ENCODE assay signal across 21 cellular contexts in the genomic region with DNA sequence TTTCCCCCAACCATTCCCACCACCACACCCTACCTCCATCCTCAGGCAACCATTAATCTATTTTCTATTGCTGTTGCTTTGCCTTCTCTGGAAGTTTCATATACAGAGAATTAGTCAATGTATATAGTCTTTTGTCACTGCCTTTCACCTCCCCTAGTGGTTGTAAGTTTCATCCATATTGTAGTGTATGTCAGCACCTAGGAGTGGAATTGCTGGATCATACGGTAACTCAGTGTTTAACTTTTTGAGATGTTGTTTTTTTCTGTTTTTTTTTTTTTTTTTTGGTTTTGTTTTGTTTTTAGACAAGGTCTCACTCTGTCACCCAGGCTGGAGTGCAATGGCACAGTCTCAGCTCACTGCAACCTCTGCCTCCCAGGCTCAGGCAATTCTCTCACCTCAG. TPM values are rescaled to one million over a fixed set of nuclear protein-coding genes. Genes with fewer than 3 reads are reported as not detected.
DNase-seq lines count a peak whose midpoint lies in the region; ATAC-seq, FAIRE-seq and TF ChIP-seq lines count a peak whose summit lies in the region.
"Had no signal": no experiment of that assay in that cellular context is flagged by ENCODE, and none has a peak within 500 bp of the region (broad histone marks: within the 10 kb centered on the region; RNA-seq: fewer than 3 reads in every experiment).

No MANE protein-coding gene starts in this region.

- H3K36me3 Mint-ChIP-seq in H9 (ENCODE audit: insufficient read depth in 1 of 3, low read depth in 3 of 3) (peaks cover 0 to 3% (median 1%) of the 10 kb centered on the region in 3 experiments; a peak in 3 of 7 replicates), progenitor cell of endocrine pancreas (ENCODE audit: insufficient read depth) (no peaks in the 10 kb centered on the region)
- H3K36me3 Mint-ChIP-seq in stimulated activated effector memory CD8-positive, alpha-beta T cell treated with anti-CD3 and anti-CD28 coated beads, Interleukin-12 subunit alpha, Interleukin-12 subunit beta, amount 100 ng/mL, for 72 hours, result peaks cover 22% of the 10 kb centered on the region

- H3K4me1 ChIP-seq in H9 (ENCODE audit: insufficient read depth, low read length), result peaks cover 3% of the 10 kb centered on the region; the same call in 1 of the 2 replicates
- H3K4me1 ChIP-seq: HAP-1 had no signal

- no peak overlapping the region for H3K9ac ChIP-seq in H9 (ENCODE audit: extremely low read depth, insufficient read length, low read length)

- H3K18ac ChIP-seq in H9 (ENCODE audit: insufficient read length, low read depth, low read length), result no peak overlapping the region

- H3K4me3 ChIP-seq in fibroblast of villous mesenchyme (ENCODE audit: low read depth, low read length), result no peak overlapping the region
- H3K4me3 ChIP-seq: HAP-1, SJSA1 had no signal

- H3K27me3 ChIP-seq in H9 (ENCODE audit: insufficient read depth, low read length), result no peaks in the 10 kb centered on the region
- H3K27me3 ChIP-seq: SJSA1 had no signal

- no peaks in the 10 kb centered on the region for H3K9me3 ChIP-seq in H9 (ENCODE audit: control insufficient read depth, low read depth, low read length)
- H3K9me3 ChIP-seq: HAP-1, SJSA1 had no signal

- no peak overlapping the region for H3K4me2 ChIP-seq in H9 (ENCODE audit: insufficient read depth, insufficient read length, low read length)

- H3K79me2 ChIP-seq in H9 (ENCODE audit: insufficient read depth, low read length), result no peaks in the 10 kb centered on the region

- H3T11ph ChIP-seq in H9 (ENCODE audit: low read length), result no peak overlapping the region

- no peak overlapping the region for H2BK12ac ChIP-seq in H9 (ENCODE audit: insufficient read length, low read depth, low read length)

- no peak overlapping the region for H3K23ac ChIP-seq in H9 (ENCODE audit: insufficient read length, low read depth, low read length)

- H3K27ac ChIP-seq in H9 (ENCODE audit: insufficient read length, low read depth, low read length), result no peak overlapping the region
- H3K27ac ChIP-seq: SJSA1 had no signal

- H3K14ac ChIP-seq in H9 (ENCODE audit: insufficient read depth, low read length), result no peak overlapping the region

- DNase-seq in D721Med (ENCODE audit: insufficient read length, low spot score), result no peak
- no peak for DNase-seq in H9
- no peak for DNase-seq in fibroblast of villous mesenchyme (ENCODE audit: low read depth)
- DNase-seq in stimulated activated effector memory CD8-positive, alpha-beta T cell treated with anti-CD3 and anti-CD28 coated beads, Interleukin-12 subunit alpha, Interleukin-12 subunit beta, amount 100 ng/mL, for 72 hours (ENCODE audit: low spot score in 2 of 2), result no peak
- no peak for DNase-seq in progenitor cell of endocrine pancreas (ENCODE audit: low spot score, unreplicated experiment)
- DNase-seq in SKM-1 (lab: John Stamatoyannopoulos, UW; ENCODE audit: unreplicated experiment), result no peak
- DNase-seq: ACHN, C1 segment of cervical spinal cord, Kasumi-1, MM.1S, NCI-H1092, NCI-H1436 treated with DMSO at 0.1 percent for 48 hours, NCI-H2029 treated with DMSO at 0.1 percent for 48 hours, NCI-H2171, NCI-H526 had no signal

- H3K56ac ChIP-seq in H9 (ENCODE audit: insufficient read length, low read depth, low read length), result no peak overlapping the region

- H2BK15ac ChIP-seq in H9 (ENCODE audit: low read depth, low read length), result no peak overlapping the region

- no peak overlapping the region for H4K8ac ChIP-seq in H9 (replicated peaks; ENCODE audit: insufficient read length, low read depth, low read length)

- peaks cover 2% of the 10 kb centered on the region for H3K79me1 ChIP-seq in H9 (ENCODE audit: insufficient read depth, low read depth, low read length, poor library complexity, severe bottlenecking)

- no peak for ATAC-seq in stimulated activated effector memory CD8-positive, alpha-beta T cell treated with anti-CD3 and anti-CD28 coated beads, Interleukin-12 subunit alpha, Interleukin-12 subunit beta, amount 100 ng/mL, for 72 hours
- no peak for ATAC-seq in GM19455 (IDR thresholded peaks at IDR 0.05; ENCODE audit: unreplicated experiment)
- ATAC-seq: Panc1 had no signal

- H3K27ac Mint-ChIP-seq in H9 (no peak overlapping the region), progenitor cell of endocrine pancreas (no peak overlapping the region)
- peak overlapping the region; percentile 58 for H3K27ac Mint-ChIP-seq in stimulated activated effector memory CD8-positive, alpha-beta T cell treated with anti-CD3 and anti-CD28 coated beads, Interleukin-12 subunit alpha, Interleukin-12 subunit beta, amount 100 ng/mL, for 72 hours

- H4K5ac ChIP-seq in H9 (ENCODE audit: insufficient read length, low read depth, low read length), result no peak overlapping the region

- H2BK120ac ChIP-seq in H9 (ENCODE audit: low read depth, low read length, poor library complexity, severe bottlenecking), result no peak overlapping the region

- H3K4me1 Mint-ChIP-seq in H9, result peaks cover 24 to 25% of the 10 kb centered on the region in 2 experiments
- H3K4me1 Mint-ChIP-seq in stimulated activated effector memory CD8-positive, alpha-beta T cell treated with anti-CD3 and anti-CD28 coated beads, Interleukin-12 subunit alpha, Interleukin-12 subunit beta, amount 100 ng/mL, for 72 hours, result peaks cover 23% of the 10 kb centered on the region
- H3K4me1 Mint-ChIP-seq in progenitor cell of endocrine pancreas (ENCODE audit: low read depth), result no peaks in the 10 kb centered on the region

- H2AK5ac ChIP-seq in H9 (ENCODE audit: insufficient read length, low read length), result no peak overlapping the region

- no peak overlapping the region for H2BK20ac ChIP-seq in H9 (ENCODE audit: low read depth, low read length, poor library complexity, severe bottlenecking)

- H3K4me3 Mint-ChIP-seq in H9, result no peak overlapping the region
- H3K4me3 Mint-ChIP-seq in stimulated activated effector memory CD8-positive, alpha-beta T cell treated with anti-CD3 and anti-CD28 coated beads, Interleukin-12 subunit alpha, Interleukin-12 subunit beta, amount 100 ng/mL, for 72 hours, result no peak overlapping the region
- H3K4me3 Mint-ChIP-seq in progenitor cell of endocrine pancreas (ENCODE audit: low read depth), result no peak overlapping the region
- H3K4me3 Mint-ChIP-seq: IgD-negative memory B cell had no signal

- H4K91ac ChIP-seq in H9 (ENCODE audit: insufficient read length, low read depth, low read length), result no peak overlapping the region

- H3K9me3 Mint-ChIP-seq in H9 (0 out of 5 replicates have a peak, but pooled peaks cover 0 to 2% of the 10 kb centered on the region in 2 experiments), progenitor cell of endocrine pancreas (ENCODE audit: low read depth) (no peaks in the 10 kb centered on the region)
- no peaks in the 10 kb centered on the region for H3K9me3 Mint-ChIP-seq in stimulated activated effector memory CD8-positive, alpha-beta T cell treated with anti-CD3 and anti-CD28 coated beads, Interleukin-12 subunit alpha, Interleukin-12 subunit beta, amount 100 ng/mL, for 72 hours
- H3K9me3 Mint-ChIP-seq: IgD-negative memory B cell had no signal

- WGBS in H9 (ENCODE audit: extremely low coverage, insufficient read length, low lambda C conversion rate), result no CpG with 5 or more reads among the region's 1 CpG

- H3K27me3 Mint-ChIP-seq in H9 (ENCODE audit: low read depth) (no peaks in the 10 kb centered on the region; the same call in 1 of the 2 replicates), progenitor cell of endocrine pancreas (no peaks in the 10 kb centered on the region)
- H3K27me3 Mint-ChIP-seq: IgD-negative memory B cell had no signal

- H3K23me2 ChIP-seq in H9 (ENCODE audit: insufficient read length, low read depth, low read length, poor library complexity, severe bottlenecking), result no peaks in the 10 kb centered on the region

- no peak overlapping the region for H3K4ac ChIP-seq in H9 (ENCODE audit: low read depth, low read length)

- no peaks in the 10 kb centered on the region for H4K20me1 ChIP-seq in H9 (ENCODE audit: control insufficient read depth, insufficient read depth, insufficient read length)

- FAIRE-seq in D721Med (lab: Jason Lieb, UNC), result no peak
- FAIRE-seq: HTR-8/SVneo had no signal

- no peak overlapping the region for H2AFZ ChIP-seq in H9 (ENCODE audit: low read length)

- TF ChIP-seq CTCF in D721Med (IDR thresholded peaks at IDR 0.05; ENCODE audit: insufficient read depth, missing control alignments) (peak; percentile 11), H9 (conservative IDR thresholded peaks at IDR 0.05) (peak; percentile 23; the same call in 1 of the 3 replicates), fibroblast of villous mesenchyme (IDR thresholded peaks at IDR 0.05; ENCODE audit: insufficient read depth, low read depth, low read length) (peak; percentile 7), progenitor cell of endocrine pancreas (IDR thresholded peaks at IDR 0.05; ENCODE audit: unreplicated experiment) (no peak)

- H2BK5ac ChIP-seq in H9 (ENCODE audit: insufficient read length, low read length), result no peak overlapping the region

RNA-seq across cellular contexts. Expression of a gene that starts 16.9 kb away (rescaled TPM):
- 19.6 and 20.7 TPM in 2 replicates for total RNA-seq in H9 (2021)
- total RNA-seq in fibroblast of villous mesenchyme, result 26.3 and 30.0 TPM in 2 replicates
- total RNA-seq in progenitor cell of endocrine pancreas, result 15.4 TPM in 2 replicates
